ENCODE assay signal across 10 cellular contexts in the genomic region with DNA sequence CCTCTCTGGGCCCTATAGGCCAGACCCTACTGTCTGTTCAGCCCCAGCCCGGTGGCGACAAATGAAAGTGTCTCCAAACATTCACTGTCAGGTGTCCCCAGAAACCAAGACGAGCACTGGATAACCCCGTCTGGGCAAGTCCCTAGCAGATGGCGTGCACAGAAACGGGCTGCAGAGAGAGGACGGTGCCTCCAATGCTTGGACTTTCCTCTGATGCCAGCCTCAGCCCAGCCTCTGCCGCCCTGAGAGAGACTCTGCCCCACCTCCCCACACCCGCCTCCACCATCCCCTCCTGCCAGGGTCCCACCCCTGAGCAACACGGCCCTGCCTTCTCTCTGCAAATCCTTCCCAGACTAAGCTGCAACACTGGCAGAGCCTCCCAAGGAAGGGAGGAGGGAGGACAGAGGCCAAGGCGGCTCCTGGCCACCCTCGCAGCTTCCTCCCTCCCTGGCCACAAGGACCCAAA. TPM values are rescaled to one million over a fixed set of nuclear protein-coding genes. Genes with fewer than 3 reads are reported as not detected.
DNase-seq lines count a peak whose midpoint lies in the region; ATAC-seq, FAIRE-seq and TF ChIP-seq lines count a peak whose summit lies in the region.
"Had no signal": no experiment of that assay in that cellular context is flagged by ENCODE, and none has a peak within 500 bp of the region (broad histone marks: within the 10 kb centered on the region; RNA-seq: fewer than 3 reads in every experiment).

No MANE protein-coding gene starts in this region.

- no peaks in the 10 kb centered on the region for H3K79me1 ChIP-seq in H1 (ENCODE audit: low read depth, low read length)

- TF ChIP-seq EP300 in H1 (IDR thresholded peaks at IDR 0.05; ENCODE audit: borderline replicate concordance in 1 of 2, low read depth in 2 of 2, low read length in 2 of 2) (no peak), stomach (IDR thresholded peaks at IDR 0.05) (no peak)

- FAIRE-seq in H1 (lab: Jason Lieb, UNC): no peak

- no peak overlapping the region for H3K23ac ChIP-seq in H1 (ENCODE audit: insufficient read length)

- H4K8ac ChIP-seq in H1 (ENCODE audit: extremely low read depth, insufficient read depth, low read length): no peak overlapping the region

- CTCF ChIA-PET in H1 (lab: Charles Lee; ENCODE audit: partially characterized antibody): interaction anchor here (1.2 to 1.7 kb wide), 3 partner anchors 9 to 23 kb away, joined by 3 to 5 read pairs (median 3); no protein-coding TSS in a partner anchor

- H3K14ac ChIP-seq in H1 (ENCODE audit: insufficient read length): no peak overlapping the region

- H3K18ac ChIP-seq in H1 (ENCODE audit: extremely low read depth, low read length): no peak overlapping the region

- DNase-seq in activated CD4-positive, alpha-beta T cell treated with anti-CD3 and anti-CD28 coated beads, Interleukin-2, amount 10 ng/mL, durations not matched to agents 24 days and 14 days: peak; percentile 68
- no peak for DNase-seq in activated CD4-positive, alpha-beta T cell treated with anti-CD3 and anti-CD28 coated beads, Interleukin-2, amount 50 U/mL, for 1 hour
- DNase-seq in NCI-H82 treated with DMSO at 0.1 percent for 48 hours (lab: John Stamatoyannopoulos, UW; ENCODE audit: unreplicated experiment) (peak; percentile 7), H1 (ENCODE audit: low read depth in 1 of 2, low spot score in 2 of 2) (no peak), stomach (no peak), sciatic nerve (ENCODE audit: low spot score) (no peak), NCI-H524 treated with DMSO at 0.1 percent for 48 hours (lab: John Stamatoyannopoulos, UW) (no peak), NOMO-1 treated with DMSO at 0.1 percent for 48 hours (lab: John Stamatoyannopoulos, UW; ENCODE audit: unreplicated experiment) (no peak)
- DNase-seq: retina had no signal

- H3K79me2 ChIP-seq in H1 (ENCODE audit: control insufficient read depth in 1 of 2, insufficient read depth in 2 of 2, low read length in 2 of 2): no peaks in the 10 kb centered on the region

- H3K27ac Mint-ChIP-seq in activated CD4-positive, alpha-beta T cell treated with anti-CD3 and anti-CD28 coated beads, Interleukin-2, amount 10 ng/mL, durations not matched to agents 24 days and 14 days: peak overlapping the region; percentile 89

- no peaks in the 10 kb centered on the region for H3K36me3 ChIP-seq in H1 (ENCODE audit: control insufficient read depth in 2 of 4, insufficient read depth in 4 of 4, low read length in 3 of 4)
- H3K36me3 ChIP-seq in stomach: no peaks in the 10 kb centered on the region

- peak overlapping the region; percentile 80; the same call in 1 of the 2 replicates for H2BK12ac ChIP-seq in H1 (ENCODE audit: low read depth, low read length)

- no peaks in the 10 kb centered on the region for H3K27me3 Mint-ChIP-seq in activated CD4-positive, alpha-beta T cell treated with anti-CD3 and anti-CD28 coated beads, Interleukin-2, amount 10 ng/mL, durations not matched to agents 24 days and 14 days

- no peak overlapping the region for H2BK120ac ChIP-seq in H1 (replicated peaks; ENCODE audit: low read depth, low read length)

- H3K36me3 Mint-ChIP-seq in activated CD4-positive, alpha-beta T cell treated with anti-CD3 and anti-CD28 coated beads, Interleukin-2, amount 10 ng/mL, durations not matched to agents 24 days and 14 days (ENCODE audit: low read depth): no peaks in the 10 kb centered on the region

- no peak for TF ChIP-seq POLR2A in H1 (IDR thresholded peaks at IDR 0.05; ENCODE audit: control extremely low read depth in 1 of 2, low read depth in 2 of 2, low read length in 2 of 2)
- TF ChIP-seq POLR2A in stomach (IDR thresholded peaks at IDR 0.05): no peak

- no peak overlapping the region for H3K4me2 ChIP-seq in H1 (ENCODE audit: insufficient read depth in 1 of 2, low read depth in 2 of 2, low read length in 2 of 2)

- no peak overlapping the region for H4K5ac ChIP-seq in H1 (ENCODE audit: insufficient read length, low read depth, low read length)

- intact Hi-C loops in activated CD4-positive, alpha-beta T cell treated with anti-CD3 and anti-CD28 coated beads, Interleukin-2, amount 10 ng/mL, durations not matched to agents 24 days and 14 days (cut with micrococcal nuclease): no loop called here
- intact Hi-C loops in stomach (cut with DNase I; ENCODE audit: low total_unique reads): no loop called here
- intact Hi-C loops in sciatic nerve (cut with DNase I): no loop called here

- H3K56ac ChIP-seq in H1 (replicated peaks; ENCODE audit: insufficient read length, low read depth, low read length): no peak overlapping the region

- TF ChIP-seq RAD21 in H1 (IDR thresholded peaks at IDR 0.05 in 1 of 2, conservative IDR thresholded peaks at IDR 0.05 in 1 of 2; ENCODE audit: low read depth in 2 of 2, low read length in 2 of 2): no peak

- H3K27me3 ChIP-seq in H1 (replicated peaks in 1 of 4; ENCODE audit: control insufficient read depth in 3 of 4, extremely low read depth in 1 of 4, insufficient read depth in 3 of 4, low read length in 3 of 4) (peaks cover 0 to under 1% (median 0%) of the 10 kb centered on the region in 4 experiments; a peak in 1 of 7 replicates), stomach (no peaks in the 10 kb centered on the region)

- no peak overlapping the region for H2AFZ ChIP-seq in H1 (ENCODE audit: low read length)

- no peak overlapping the region for H3K27ac ChIP-seq in H1 (ENCODE audit: low read depth, low read length)
- H3K27ac ChIP-seq in stomach: peak overlapping the region; percentile 34 to 81 (median 75)

- H2BK20ac ChIP-seq in H1 (ENCODE audit: low read length): no peak overlapping the region

- POLR2A ChIA-PET in H1 (lab: Charles Lee; ENCODE audit: partially characterized antibody): interaction anchor here (1.3 kb wide), 1 partner anchor 13 kb away, joined by 3 read pairs; no protein-coding TSS in a partner anchor

- peaks cover 12% of the 10 kb centered on the region; the same call in 1 of the 2 replicates for H3K23me2 ChIP-seq in H1 (ENCODE audit: low read depth, low read length)

- peak overlapping the region; percentile 64 for H3K4me3 Mint-ChIP-seq in activated CD4-positive, alpha-beta T cell treated with anti-CD3 and anti-CD28 coated beads, Interleukin-2, amount 10 ng/mL, durations not matched to agents 24 days and 14 days

- H3K4me3 ChIP-seq in H1 (ENCODE audit: extremely low read depth in 1 of 4, insufficient read depth in 2 of 4, low read depth in 3 of 4, low read length in 4 of 4) (no peak overlapping the region), stomach (peak overlapping the region in 1 of 4 donors; percentile 14)

- peak overlapping the region; percentile 4 for H4K91ac ChIP-seq in H1 (replicated peaks; ENCODE audit: insufficient read length, low read length)

- H3K4ac ChIP-seq in H1 (replicated peaks; ENCODE audit: insufficient read length, low read depth, low read length): no peak overlapping the region

- no peaks in the 10 kb centered on the region for H3K9me3 ChIP-seq in H1 (ENCODE audit: insufficient read depth in 2 of 2, low read depth in 1 of 2, low read length in 1 of 2)
- H3K9me3 ChIP-seq in stomach: no peaks in the 10 kb centered on the region

- no peak overlapping the region for H2BK5ac ChIP-seq in H1 (ENCODE audit: low read depth, low read length)

- H2AK5ac ChIP-seq in H1 (ENCODE audit: low read depth, low read length): peak overlapping the region; percentile 17; the same call in 1 of the 2 replicates

- H3K9me3 Mint-ChIP-seq in activated CD4-positive, alpha-beta T cell treated with anti-CD3 and anti-CD28 coated beads, Interleukin-2, amount 10 ng/mL, durations not matched to agents 24 days and 14 days: no peaks in the 10 kb centered on the region

- TF ChIP-seq CTCF in H1 (IDR thresholded peaks at IDR 0.05; ENCODE audit: control extremely low read depth in 1 of 3, insufficient read depth in 1 of 3, low read depth in 1 of 3, low read length in 3 of 3) (no peak), stomach (IDR thresholded peaks at IDR 0.05) (no peak)

- peaks cover 42% of the 10 kb centered on the region for H3K4me1 Mint-ChIP-seq in activated CD4-positive, alpha-beta T cell treated with anti-CD3 and anti-CD28 coated beads, Interleukin-2, amount 10 ng/mL, durations not matched to agents 24 days and 14 days

- no peak for ATAC-seq in sciatic nerve

- H3K4me1 ChIP-seq in H1 (replicated peaks in 1 of 4; ENCODE audit: control insufficient read depth in 3 of 4, insufficient read depth in 4 of 4, low read length in 3 of 4) (peaks cover 0 to 15% (median 7%) of the 10 kb centered on the region in 4 experiments; a peak in 5 of 7 replicates), stomach (peaks cover 31 to 57% (median 47%) of the 10 kb centered on the region in 4 donors)

- H2BK15ac ChIP-seq in H1 (ENCODE audit: low read length): peak overlapping the region; percentile 2; the same call in 1 of the 2 replicates

- WGBS in H1 (ENCODE audit: extremely low coverage in 1 of 2, insufficient coverage in 1 of 2, insufficient read length in 1 of 2, insufficient replicate concordance in 2 of 2, low coverage in 1 of 2, low lambda C conversion rate in 2 of 2, missing lambda C conversion rate in 1 of 2), 2 experiments: 87% methylated on average over 8 of the region's 12 CpGs; no CpG with 5 or more reads in 1 of the 2 experiments
- WGBS in stomach, 5 donors: 9 to 27% (median 18%) methylated on average over 10 to 12 of the region's 12 CpGs

- H4K20me1 ChIP-seq in H1 (replicated peaks in 1 of 2; ENCODE audit: control insufficient read depth in 1 of 2, insufficient read depth in 2 of 2, low read length in 2 of 2): peaks cover 0 to 4% of the 10 kb centered on the region in 2 experiments

- no peak overlapping the region for H3K9ac ChIP-seq in H1 (replicated peaks in 1 of 4; ENCODE audit: extremely low read depth in 1 of 4, low read depth in 3 of 4, low read length in 3 of 4)

RNA-seq across cellular contexts. Expression of a gene that starts 7.4 kb away (rescaled TPM):
- 33.9 and 34.2 TPM in 2 replicates for total RNA-seq in activated CD4-positive, alpha-beta T cell treated with anti-CD3 and anti-CD28 coated beads, Interleukin-2, amount 10 ng/mL, durations not matched to agents 24 days and 14 days
- 28.9 and 31.6 TPM in 2 replicates for total RNA-seq in H1 (2021; fragmentation: NEBNext Ultra II Directional; extraction: Animal tissue kit (Norgen Biotek cat#: 25700))
- polyA plus RNA-seq in H1 (2011; rRNA removed): 35.6 and 53.0 TPM in 2 replicates
- 34.6 TPM for polyA plus RNA-seq in H1 (2011; cell fraction: cytosol; rRNA removed)
- polyA plus RNA-seq in H1 (2011; cell fraction: nucleus; rRNA removed): 59.9 TPM
- polyA plus RNA-seq in H1 (2012, experiment 1 of 2): 25.2 to 37.3 TPM (median 35.0 TPM) in 4 replicates
- polyA plus RNA-seq in H1 (2012, experiment 2 of 2): 31.6 TPM
- polyA plus RNA-seq in H1 (2013, experiment 1 of 2): 26.6 TPM
- polyA plus RNA-seq in H1 (2013, experiment 2 of 2): 29.4 TPM
- polyA minus RNA-seq in H1 (2011; rRNA and poly(A)+ RNA removed): 15.4 and 17.4 TPM in 2 replicates
- polyA minus RNA-seq in H1 (2011; cell fraction: cytosol; rRNA and poly(A)+ RNA removed): 36.6 TPM
- polyA minus RNA-seq in H1 (2011; cell fraction: nucleus; rRNA and poly(A)+ RNA removed): 37.5 TPM
- total RNA-seq in stomach: 100 to 1,000 TPM in 1 of 5 donors, 10 to 100 TPM in 3, 1 to 10 TPM in 1; 8.0 to 103 (median 36.2) TPM
- 10 to 100 TPM; 11.8 to 15.4 (median 14.1) TPM for polyA plus RNA-seq in stomach
- 20.1 TPM for total RNA-seq in sciatic nerve

RNA-seq across cellular contexts. Expression of a gene that starts 36.0 kb away (rescaled TPM):
- total RNA-seq in activated CD4-positive, alpha-beta T cell treated with anti-CD3 and anti-CD28 coated beads, Interleukin-2, amount 10 ng/mL, durations not matched to agents 24 days and 14 days: not detected in 2 replicates
- not detected in 2 replicates for total RNA-seq in H1 (2021; fragmentation: NEBNext Ultra II Directional; extraction: Animal tissue kit (Norgen Biotek cat#: 25700))
- not detected in 2 replicates for polyA plus RNA-seq in H1 (2011; rRNA removed)
- polyA plus RNA-seq in H1 (2011; cell fraction: cytosol; rRNA removed): not detected
- not detected for polyA plus RNA-seq in H1 (2011; cell fraction: nucleus; rRNA removed)
- not detected in 4 replicates for polyA plus RNA-seq in H1 (2012, experiment 1 of 2)
- not detected for polyA plus RNA-seq in H1 (2012, experiment 2 of 2)
- not detected for polyA plus RNA-seq in H1 (2013, experiment 1 of 2)
- polyA plus RNA-seq in H1 (2013, experiment 2 of 2): not detected
- not detected in 2 replicates for polyA minus RNA-seq in H1 (2011; rRNA and poly(A)+ RNA removed)
- not detected for polyA minus RNA-seq in H1 (2011; cell fraction: cytosol; rRNA and poly(A)+ RNA removed)
- not detected for polyA minus RNA-seq in H1 (2011; cell fraction: nucleus; rRNA and poly(A)+ RNA removed)
- total RNA-seq in stomach: not detected
- not detected for polyA plus RNA-seq in stomach
- not detected for total RNA-seq in sciatic nerve
- total RNA-seq: chondrocyte had no signal

RNA-seq across cellular contexts. Expression of a gene that starts 43.1 kb away (rescaled TPM):
- 39.5 and 40.9 TPM in 2 replicates for total RNA-seq in activated CD4-positive, alpha-beta T cell treated with anti-CD3 and anti-CD28 coated beads, Interleukin-2, amount 10 ng/mL, durations not matched to agents 24 days and 14 days
- 42.3 and 45.2 TPM in 2 replicates for total RNA-seq in H1 (2021; fragmentation: NEBNext Ultra II Directional; extraction: Animal tissue kit (Norgen Biotek cat#: 25700))
- polyA plus RNA-seq in H1 (2011; rRNA removed) (36.8 and 60.5 TPM in 2 replicates), stomach (10 to 100 TPM; 23.5 to 25.2 (median 23.5) TPM)
- 40.8 TPM for polyA plus RNA-seq in H1 (2011; cell fraction: cytosol; rRNA removed)
- polyA plus RNA-seq in H1 (2011; cell fraction: nucleus; rRNA removed): 163 TPM
- polyA plus RNA-seq in H1 (2012, experiment 1 of 2): 30.5 to 38.9 TPM (median 37.6 TPM) in 4 replicates
- polyA plus RNA-seq in H1 (2012, experiment 2 of 2): 34.5 TPM
- 25.6 TPM for polyA plus RNA-seq in H1 (2013, experiment 1 of 2)
- polyA plus RNA-seq in H1 (2013, experiment 2 of 2): 21.6 TPM
- polyA minus RNA-seq in H1 (2011; rRNA and poly(A)+ RNA removed): 10.4 and 12.6 TPM in 2 replicates
- 21.5 TPM for polyA minus RNA-seq in H1 (2011; cell fraction: cytosol; rRNA and poly(A)+ RNA removed)
- polyA minus RNA-seq in H1 (2011; cell fraction: nucleus; rRNA and poly(A)+ RNA removed): 25.1 TPM
- total RNA-seq in stomach (100 to 1,000 TPM in 1 of 5 donors, 10 to 100 TPM in 4; 16.3 to 119 (median 35.7) TPM), sciatic nerve (22.0 TPM)

RNA-seq across cellular contexts. Expression of a gene that starts 46.6 kb away (rescaled TPM):
- total RNA-seq in activated CD4-positive, alpha-beta T cell treated with anti-CD3 and anti-CD28 coated beads, Interleukin-2, amount 10 ng/mL, durations not matched to agents 24 days and 14 days: 11.7 and 12.3 TPM in 2 replicates
- 4.9 and 5.7 TPM in 2 replicates for total RNA-seq in H1 (2021; fragmentation: NEBNext Ultra II Directional; extraction: Animal tissue kit (Norgen Biotek cat#: 25700))
- polyA plus RNA-seq in H1 (2011; rRNA removed) (2.2 and 3.1 TPM in 2 replicates), stomach (10 to 100 TPM in 1 of 3 donors, 1 to 10 TPM in 2; 3.0 to 10.5 (median 7.5) TPM)
- 3.1 TPM for polyA plus RNA-seq in H1 (2011; cell fraction: cytosol; rRNA removed)
- 7.4 TPM for polyA plus RNA-seq in H1 (2011; cell fraction: nucleus; rRNA removed)
- 3.0 to 4.0 TPM (median 3.7 TPM) in 4 replicates for polyA plus RNA-seq in H1 (2012, experiment 1 of 2)
- polyA plus RNA-seq in H1 (2012, experiment 2 of 2): 2.0 TPM
- polyA plus RNA-seq in H1 (2013, experiment 1 of 2): 2.6 TPM
- 2.5 TPM for polyA plus RNA-seq in H1 (2013, experiment 2 of 2)
- 2.8 and 3.1 TPM in 2 replicates for polyA minus RNA-seq in H1 (2011; rRNA and poly(A)+ RNA removed)
- 2.8 TPM for polyA minus RNA-seq in H1 (2011; cell fraction: cytosol; rRNA and poly(A)+ RNA removed)
- 6.4 TPM for polyA minus RNA-seq in H1 (2011; cell fraction: nucleus; rRNA and poly(A)+ RNA removed)
- total RNA-seq in stomach (100 to 1,000 TPM in 1 of 5 donors, 10 to 100 TPM in 3, 1 to 10 TPM in 1; 1.8 to 248 (median 49.1) TPM), sciatic nerve (21.4 TPM)

Comparison
In these comparisons a context has a peak if more than half of its experiments do, and no peak if none do; other contexts are left out.
1. DNase-seq: peak in activated CD4-positive, alpha-beta T cell treated with anti-CD3 and anti-CD28 coated beads, Interleukin-2, amount 10 ng/mL, durations not matched to agents 24 days and 14 days (single experiment) and NCI-H82 treated with DMSO at 0.1 percent for 48 hours (single experiment); none in activated CD4-positive, alpha-beta T cell treated with anti-CD3 and anti-CD28 coated beads, Interleukin-2, amount 50 U/mL, for 1 hour (single experiment), H1 (0 of 2), stomach (single experiment), sciatic nerve (single experiment), NCI-H524 treated with DMSO at 0.1 percent for 48 hours (single experiment) and NOMO-1 treated with DMSO at 0.1 percent for 48 hours (single experiment).